ENCODE assay signal across 10 cellular contexts in genomic region chr2:54599326-54599710, GRCh38.
DNase-seq lines count a peak whose midpoint lies in the region; ATAC-seq and TF ChIP-seq lines count a peak whose summit lies in the region.
"Had no signal": no experiment of that assay in that cellular context is flagged by ENCODE, and none has a peak within 500 bp of the region (broad histone marks: within the 10 kb centered on the region; RNA-seq: fewer than 3 reads in every experiment).

No MANE protein-coding gene starts in this region.

- no peak for TF ChIP-seq EP300 in gastroesophageal sphincter (IDR thresholded peaks at IDR 0.05)

- no peak for ATAC-seq in gastroesophageal sphincter

- H3K4me2 ChIP-seq in BLaER1 treated with 17β-estradiol and CSF1 and Interleukin-3, amounts not matched to agents 10 nM and 100 nM = peak overlapping the region in 9 of 11 experiments; percentile 43 to 96 (median 90); a peak in 18 of 22 replicates
- H3K4me2 ChIP-seq in parathyroid adenoma (ENCODE audit: low read length) = no peak overlapping the region

- WGBS in gastroesophageal sphincter (ENCODE audit: low coverage in 1 of 2), 2 donors = 82 to 83% methylated on average over 2 to 5 of the region's 5 CpGs

- DNase-seq in RPMI7951 (ENCODE audit: low read depth) (peak; percentile 35), NCI-H524 (lab: John Stamatoyannopoulos, UW) (no peak), ureter (ENCODE audit: low spot score) (no peak)
- no peak for DNase-seq in stimulated activated CD4-positive, alpha-beta T cell treated with anti-CD3 and anti-CD28 coated beads, Interleukin-1b, Interleukin-23, amount 100 ng/mL, for 48 hours
- DNase-seq in stimulated activated CD4-positive, alpha-beta T cell treated with anti-CD3 and anti-CD28 coated beads, Interleukin-2, amount 100 ng/mL, for 24 hours = no peak
- DNase-seq: NCI-H1930 had no signal

- H3K4me1 ChIP-seq in BLaER1 treated with 17β-estradiol and CSF1 and Interleukin-3, amounts not matched to agents 10 nM and 100 nM = peaks cover 86 to 100% (median 100%) of the 10 kb centered on the region in 10 experiments
- H3K4me1 ChIP-seq in gastroesophageal sphincter (peaks cover 23 to 96% (median 58%) of the 10 kb centered on the region in 3 donors), parathyroid adenoma (peaks cover 78% of the 10 kb centered on the region)

- peaks cover 0 to 98% (median 81%) of the 10 kb centered on the region in 11 experiments; a peak in 17 of 22 replicates for H4K20me1 ChIP-seq in BLaER1 treated with 17β-estradiol and CSF1 and Interleukin-3, amounts not matched to agents 10 nM and 100 nM

- no peak for TF ChIP-seq POLR2A in gastroesophageal sphincter (IDR thresholded peaks at IDR 0.05)

- no peak overlapping the region for H2AFZ ChIP-seq in parathyroid adenoma

- TF ChIP-seq CTCF in gastroesophageal sphincter (IDR thresholded peaks at IDR 0.05) (no peak), parathyroid adenoma (IDR thresholded peaks at IDR 0.05) (no peak)

- H3K79me2 ChIP-seq in parathyroid adenoma = peaks cover 58% of the 10 kb centered on the region

- peak overlapping the region in 2 of 11 experiments; percentile 7 to 50; a peak in 1 of 22 replicates for H3K27ac ChIP-seq in BLaER1 treated with 17β-estradiol and CSF1 and Interleukin-3, amounts not matched to agents 10 nM and 100 nM
- H3K27ac ChIP-seq in gastroesophageal sphincter (peak overlapping the region in 3 of 4 donors; percentile 54 to 69 (median 60)), parathyroid adenoma (peak overlapping the region; percentile 61)

- no peaks in the 10 kb centered on the region for H3K27me3 ChIP-seq in BLaER1 treated with 17β-estradiol and CSF1 and Interleukin-3, amounts not matched to agents 10 nM and 100 nM
- H3K27me3 ChIP-seq in gastroesophageal sphincter (no peaks in the 10 kb centered on the region), parathyroid adenoma (ENCODE audit: control insufficient read depth, insufficient read depth, low read length) (no peaks in the 10 kb centered on the region)

- no peak overlapping the region for H3K4me3 ChIP-seq in BLaER1 treated with 17β-estradiol and CSF1 and Interleukin-3, amounts not matched to agents 10 nM and 100 nM
- H3K4me3 ChIP-seq in gastroesophageal sphincter (no peak overlapping the region), parathyroid adenoma (ENCODE audit: low read depth, low read length) (no peak overlapping the region)
- H3K4me3 ChIP-seq: prostate gland had no signal

- peaks cover 0 to 93% (median 68%) of the 10 kb centered on the region in 11 experiments; a peak in 19 of 22 replicates for H3K36me3 ChIP-seq in BLaER1 treated with 17β-estradiol and CSF1 and Interleukin-3, amounts not matched to agents 10 nM and 100 nM
- H3K36me3 ChIP-seq in gastroesophageal sphincter (peaks cover 0 to 13% of the 10 kb centered on the region in 2 donors), parathyroid adenoma (ENCODE audit: control insufficient read depth, insufficient read depth, low read length) (no peaks in the 10 kb centered on the region)
- H3K36me3 ChIP-seq: prostate gland had no signal

- peaks cover 0 to 11% (median 0%) of the 10 kb centered on the region in 11 experiments; a peak in 2 of 22 replicates for H3K9me3 ChIP-seq in BLaER1 treated with 17β-estradiol and CSF1 and Interleukin-3, amounts not matched to agents 10 nM and 100 nM (replicated peaks in 1 of 11)
- no peaks in the 10 kb centered on the region for H3K9me3 ChIP-seq in gastroesophageal sphincter
- no peaks in the 10 kb centered on the region for H3K9me3 ChIP-seq in parathyroid adenoma (ENCODE audit: control insufficient read depth, low read length)
- H3K9me3 ChIP-seq: prostate gland had no signal

- H3K9ac ChIP-seq in BLaER1 treated with 17β-estradiol and CSF1 and Interleukin-3, amounts not matched to agents 10 nM and 100 nM = no peak overlapping the region
- no peak overlapping the region for H3K9ac ChIP-seq in parathyroid adenoma
